Comparison of ENCODE assay signal across 9 cellular contexts in genomic region chr19:39507715-39508364, GRCh38. TPM values are rescaled to one million over a fixed set of nuclear protein-coding genes. Genes with fewer than 3 reads are reported as not detected.
DNase-seq lines count a peak whose midpoint lies in the region; ATAC-seq, FAIRE-seq and TF ChIP-seq lines count a peak whose summit lies in the region.
"Had no signal": no experiment of that assay in that cellular context is flagged by ENCODE, and none has a peak within 500 bp of the region (broad histone marks: within the 10 kb centered on the region; RNA-seq: fewer than 3 reads in every experiment).

No MANE protein-coding gene starts in this region.

- no peaks in the 10 kb centered on the region for H4K20me1 ChIP-seq in H9 (ENCODE audit: control insufficient read depth, insufficient read depth, insufficient read length)

- no peak overlapping the region for H3K9ac ChIP-seq in H9 (ENCODE audit: extremely low read depth, insufficient read length, low read length)

- CTCF ChIA-PET in A549 (lab: Yijun Ruan, JAX), result interaction anchor here (0.8 to 17.0 kb wide), 9 partner anchors 9 to 110 kb away, joined by 3 to 257 read pairs (median 4); partner anchors contain the start of genes DLL3, EID2, EID2B and RPS16

- no peak overlapping the region for H3T11ph ChIP-seq in H9 (ENCODE audit: low read length)

- peak overlapping the region; percentile 72 to 83 for H3K4me3 Mint-ChIP-seq in H9
- peak overlapping the region; percentile 71 for H3K4me3 Mint-ChIP-seq in activated T-helper 2 cell treated with anti-CD3 and anti-CD28 coated beads, Interferon-gamma antibody, Interleukin-2, Interleukin-4, amounts not matched to agents 10 μg/mL and 5 μg/mL and 100 μg/mL, durations not matched to agents 14 hours and 24 hours and 36 hours (ENCODE audit: low read depth)
- peak overlapping the region; percentile 55 to 76 (median 70) for H3K4me3 Mint-ChIP-seq in immature natural killer cell

- H3K4ac ChIP-seq in H9 (ENCODE audit: low read depth, low read length), result no peak overlapping the region

- peak overlapping the region; percentile 81 to 86 for H3K27ac ChIP-seq in A549
- no peak overlapping the region for H3K27ac ChIP-seq in H9 (ENCODE audit: insufficient read length, low read depth, low read length)

- H3K23ac ChIP-seq in H9 (ENCODE audit: insufficient read length, low read depth, low read length), result no peak overlapping the region

- intact Hi-C loops in activated T-helper 2 cell treated with anti-CD3 and anti-CD28 coated beads, Interferon-gamma antibody, Interleukin-2, Interleukin-4, amounts not matched to agents 10 μg/mL and 5 μg/mL and 100 μg/mL, durations not matched to agents 14 hours and 24 hours and 36 hours (cut with micrococcal nuclease), result no loop called here
- intact Hi-C loops in left colon (cut with DNase I, micrococcal nuclease), result no loop called here

- H3K27me3 Mint-ChIP-seq in H9 (ENCODE audit: low read depth), result peaks cover 86% of the 10 kb centered on the region
- peaks cover 40% of the 10 kb centered on the region for H3K27me3 Mint-ChIP-seq in activated T-helper 2 cell treated with anti-CD3 and anti-CD28 coated beads, Interferon-gamma antibody, Interleukin-2, Interleukin-4, amounts not matched to agents 10 μg/mL and 5 μg/mL and 100 μg/mL, durations not matched to agents 14 hours and 24 hours and 36 hours (ENCODE audit: low read depth)
- peaks cover 20 to 37% (median 26%) of the 10 kb centered on the region in 3 donors for H3K27me3 Mint-ChIP-seq in immature natural killer cell (ENCODE audit: low read depth in 3 of 3)

- FAIRE-seq in A549 (lab: Jason Lieb, UNC), result no peak

- H3K4me1 ChIP-seq in A549 (peaks cover 16% of the 10 kb centered on the region), H9 (ENCODE audit: insufficient read depth, low read length) (no peaks in the 10 kb centered on the region)

- no peak overlapping the region for H4K8ac ChIP-seq in H9 (replicated peaks; ENCODE audit: insufficient read length, low read depth, low read length)

- H3K14ac ChIP-seq in H9 (ENCODE audit: insufficient read depth, low read length), result no peak overlapping the region

- POLR2A ChIA-PET in A549 (lab: Yijun Ruan, JAX), result interaction anchor here (0.6 to 2.0 kb wide), 3 partner anchors 62 to 339 kb away, joined by 3 to 6 read pairs (median 3); partner anchors contain the start of genes FBL, RPS16 and SUPT5H

- no peak for ATAC-seq in A549
- no peak for ATAC-seq in left colon
- no peak for ATAC-seq in HG02571 (IDR thresholded peaks at IDR 0.05; ENCODE audit: unreplicated experiment)
- ATAC-seq in activated CD4-positive, CD25-positive, alpha-beta regulatory T cell treated with anti-CD3 and anti-CD28 coated beads, Interleukin-2, amount 50 U/mL, for 24 hours, result no peak

- H3K79me1 ChIP-seq in H9 (ENCODE audit: insufficient read depth, low read depth, low read length, poor library complexity, severe bottlenecking), result no peaks in the 10 kb centered on the region

- H3K23me2 ChIP-seq in H9 (ENCODE audit: insufficient read length, low read depth, low read length, poor library complexity, severe bottlenecking), result peaks cover 10% of the 10 kb centered on the region

- H2BK20ac ChIP-seq in H9 (ENCODE audit: low read depth, low read length, poor library complexity, severe bottlenecking), result no peak overlapping the region

- no peak overlapping the region for H3K18ac ChIP-seq in H9 (ENCODE audit: insufficient read length, low read depth, low read length)

- DNase-seq in A549 (ENCODE audit: low read depth in 1 of 2, low spot score in 1 of 2) (no peak), H9 (no peak), immature natural killer cell (no peak), NCI-H2196 treated with DMSO at 0.1 percent for 48 hours (lab: John Stamatoyannopoulos, UW; ENCODE audit: unreplicated experiment) (no peak), left colon (no peak)
- DNase-seq in activated T-helper 2 cell treated with anti-CD3 and anti-CD28 coated beads, Interferon-gamma antibody, Interleukin-2, Interleukin-4, amounts not matched to agents 10 μg/mL and 5 μg/mL and 100 μg/mL, durations not matched to agents 14 hours and 24 hours and 36 hours (ENCODE audit: low spot score), result no peak

- peaks cover 19% of the 10 kb centered on the region; the same call in 1 of the 2 replicates for H3K27me3 ChIP-seq in H9 (ENCODE audit: insufficient read depth, low read length)

- peak overlapping the region; percentile 85 for H3K4me2 ChIP-seq in A549
- H3K4me2 ChIP-seq in H9 (ENCODE audit: insufficient read depth, insufficient read length, low read length), result peak overlapping the region; percentile 74

- no peak overlapping the region for H2BK15ac ChIP-seq in H9 (ENCODE audit: low read depth, low read length)

- H3K27ac Mint-ChIP-seq in H9 (no peak overlapping the region), immature natural killer cell (no peak overlapping the region)
- H3K27ac Mint-ChIP-seq in activated T-helper 2 cell treated with anti-CD3 and anti-CD28 coated beads, Interferon-gamma antibody, Interleukin-2, Interleukin-4, amounts not matched to agents 10 μg/mL and 5 μg/mL and 100 μg/mL, durations not matched to agents 14 hours and 24 hours and 36 hours, result no peak overlapping the region

- H2BK12ac ChIP-seq in H9 (ENCODE audit: insufficient read length, low read depth, low read length), result no peak overlapping the region

- H3K9me3 Mint-ChIP-seq in H9 (peaks cover 11 to 15% of the 10 kb centered on the region in 2 experiments; a peak in 4 of 5 replicates), immature natural killer cell (peaks cover 0 to 4% (median 0%) of the 10 kb centered on the region in 6 donors)
- H3K9me3 Mint-ChIP-seq in activated T-helper 2 cell treated with anti-CD3 and anti-CD28 coated beads, Interferon-gamma antibody, Interleukin-2, Interleukin-4, amounts not matched to agents 10 μg/mL and 5 μg/mL and 100 μg/mL, durations not matched to agents 14 hours and 24 hours and 36 hours, result no peaks in the 10 kb centered on the region

- 74% methylated on average over 24 of the region's 24 CpGs for WGBS in A549 (ENCODE audit: missing lambda C conversion rate)
- no CpG with 5 or more reads among the region's 24 CpGs for WGBS in H9 (ENCODE audit: extremely low coverage, insufficient read length, low lambda C conversion rate)

- no peak overlapping the region for H2BK120ac ChIP-seq in H9 (ENCODE audit: low read depth, low read length, poor library complexity, severe bottlenecking)

- no peak overlapping the region for H4K5ac ChIP-seq in H9 (ENCODE audit: insufficient read length, low read depth, low read length)

- no peak overlapping the region for H2AFZ ChIP-seq in H9 (ENCODE audit: low read length)

- H3K56ac ChIP-seq in H9 (ENCODE audit: insufficient read length, low read depth, low read length), result no peak overlapping the region

- peak overlapping the region; percentile 66 for H3K4me3 ChIP-seq in A549

- H4K91ac ChIP-seq in H9 (ENCODE audit: insufficient read length, low read depth, low read length), result no peak overlapping the region

- H3K4me1 Mint-ChIP-seq in H9, result peaks cover 9 to 10% of the 10 kb centered on the region in 2 experiments
- H3K4me1 Mint-ChIP-seq in activated T-helper 2 cell treated with anti-CD3 and anti-CD28 coated beads, Interferon-gamma antibody, Interleukin-2, Interleukin-4, amounts not matched to agents 10 μg/mL and 5 μg/mL and 100 μg/mL, durations not matched to agents 14 hours and 24 hours and 36 hours (ENCODE audit: low read depth), result peaks cover 17% of the 10 kb centered on the region
- H3K4me1 Mint-ChIP-seq in immature natural killer cell, result peaks cover 20 to 21% of the 10 kb centered on the region in 2 donors

- no peak for TF ChIP-seq EP300 in A549 (IDR thresholded peaks at IDR 0.05)

- no peak for TF ChIP-seq POLR2A in A549 (IDR thresholded peaks at IDR 0.05; ENCODE audit: low read length)

- H2AK5ac ChIP-seq in H9 (ENCODE audit: insufficient read length, low read length), result no peak overlapping the region

- TF ChIP-seq CTCF in A549 (IDR thresholded peaks at IDR 0.05) (no peak), H9 (conservative IDR thresholded peaks at IDR 0.05) (no peak)

- H3K79me2 ChIP-seq in H9 (ENCODE audit: insufficient read depth, low read length), result no peaks in the 10 kb centered on the region

- H3K9me3 ChIP-seq in A549, result peaks cover 5% of the 10 kb centered on the region
- no peaks in the 10 kb centered on the region for H3K9me3 ChIP-seq in H9 (ENCODE audit: control insufficient read depth, low read depth, low read length)

- no peak for TF ChIP-seq RAD21 in A549 (conservative IDR thresholded peaks at IDR 0.05 in 1 of 2, IDR thresholded peaks at IDR 0.05 in 1 of 2)

- no peak overlapping the region for H2BK5ac ChIP-seq in H9 (ENCODE audit: insufficient read length, low read length)

- H3K36me3 Mint-ChIP-seq in H9 (ENCODE audit: insufficient read depth in 1 of 3, low read depth in 3 of 3) (peaks cover 0 to 11% (median 3%) of the 10 kb centered on the region in 3 experiments; a peak in 3 of 7 replicates), immature natural killer cell (no peaks in the 10 kb centered on the region)
- H3K36me3 Mint-ChIP-seq in activated T-helper 2 cell treated with anti-CD3 and anti-CD28 coated beads, Interferon-gamma antibody, Interleukin-2, Interleukin-4, amounts not matched to agents 10 μg/mL and 5 μg/mL and 100 μg/mL, durations not matched to agents 14 hours and 24 hours and 36 hours (ENCODE audit: low read depth), result no peaks in the 10 kb centered on the region

RNA-seq across cellular contexts. Expression of gene SELENOV, which starts 7.1 kb away (rescaled TPM):
- polyA plus RNA-seq in A549 (2011; rRNA removed) (not detected in 2 replicates), A549 (2017; fragmentation: RNase III; extraction: RNeasy Plus Mini Kit Qiagen cat#74134 plus additional on column Dnase treatment) (not detected in 3 replicates), immature natural killer cell (not detected)
- polyA plus RNA-seq in A549 (2012; cell fraction: cytosol; rRNA removed), result not detected in 2 replicates
- 0.06 and 0.10 TPM in 2 replicates for polyA plus RNA-seq in A549 (2012; cell fraction: nucleus; rRNA removed)
- not detected in 2 replicates for polyA minus RNA-seq in A549 (2011; rRNA and poly(A)+ RNA removed)
- total RNA-seq in H9 (2021) (6.7 and 6.9 TPM in 2 replicates), left colon (not detected)
- not detected in 2 replicates for total RNA-seq in activated T-helper 2 cell treated with anti-CD3 and anti-CD28 coated beads, Interferon-gamma antibody, Interleukin-2, Interleukin-4, amounts not matched to agents 10 μg/mL and 5 μg/mL and 100 μg/mL, durations not matched to agents 14 hours and 24 hours and 36 hours
- total RNA-seq: temporal lobe had no signal

RNA-seq across cellular contexts. Expression of gene DLL3, which starts 9.1 kb away (rescaled TPM):
- 6.8 and 8.3 TPM in 2 replicates for polyA plus RNA-seq in A549 (2011; rRNA removed)
- 14.9 and 18.9 TPM in 2 replicates for polyA plus RNA-seq in A549 (2012; cell fraction: cytosol; rRNA removed)
- polyA plus RNA-seq in A549 (2012; cell fraction: nucleus; rRNA removed), result 10.6 and 11.5 TPM in 2 replicates
- 6.7 TPM in 3 replicates for polyA plus RNA-seq in A549 (2017; fragmentation: RNase III; extraction: RNeasy Plus Mini Kit Qiagen cat#74134 plus additional on column Dnase treatment)
- 3.3 and 3.5 TPM in 2 replicates for polyA minus RNA-seq in A549 (2011; rRNA and poly(A)+ RNA removed)
- 2.4 and 2.5 TPM in 2 replicates for total RNA-seq in H9 (2021)
- total RNA-seq in activated T-helper 2 cell treated with anti-CD3 and anti-CD28 coated beads, Interferon-gamma antibody, Interleukin-2, Interleukin-4, amounts not matched to agents 10 μg/mL and 5 μg/mL and 100 μg/mL, durations not matched to agents 14 hours and 24 hours and 36 hours, result 1.6 and 1.8 TPM in 2 replicates
- not detected for polyA plus RNA-seq in immature natural killer cell
- under 1 TPM in 1 of 2 donors, not detected in 1; 0.12 TPM for total RNA-seq in left colon

RNA-seq across cellular contexts. Expression of gene EID2B, which starts 24.8 kb away (rescaled TPM):
- polyA plus RNA-seq in A549 (2011; rRNA removed), result 9.4 and 10.9 TPM in 2 replicates
- polyA plus RNA-seq in A549 (2012; cell fraction: cytosol; rRNA removed), result 10.0 and 18.0 TPM in 2 replicates
- 6.0 and 7.8 TPM in 2 replicates for polyA plus RNA-seq in A549 (2012; cell fraction: nucleus; rRNA removed)
- 9.2 to 10.1 TPM (median 9.3 TPM) in 3 replicates for polyA plus RNA-seq in A549 (2017; fragmentation: RNase III; extraction: RNeasy Plus Mini Kit Qiagen cat#74134 plus additional on column Dnase treatment)
- 2.3 and 3.1 TPM in 2 replicates for polyA minus RNA-seq in A549 (2011; rRNA and poly(A)+ RNA removed)
- total RNA-seq in H9 (2021), result 2.1 and 2.2 TPM in 2 replicates
- 3.5 and 4.1 TPM in 2 replicates for total RNA-seq in activated T-helper 2 cell treated with anti-CD3 and anti-CD28 coated beads, Interferon-gamma antibody, Interleukin-2, Interleukin-4, amounts not matched to agents 10 μg/mL and 5 μg/mL and 100 μg/mL, durations not matched to agents 14 hours and 24 hours and 36 hours
- polyA plus RNA-seq in immature natural killer cell, result 1 to 10 TPM; 5.4 to 6.9 (median 5.7) TPM
- under 1 TPM; 0.15 to 0.75 TPM for total RNA-seq in left colon

RNA-seq across cellular contexts. Expression of gene TIMM50, which starts 27.2 kb away (rescaled TPM):
- 234 and 246 TPM in 2 replicates for polyA plus RNA-seq in A549 (2011; rRNA removed)
- 370 and 374 TPM in 2 replicates for polyA plus RNA-seq in A549 (2012; cell fraction: cytosol; rRNA removed)
- polyA plus RNA-seq in A549 (2012; cell fraction: nucleus; rRNA removed), result 384 and 439 TPM in 2 replicates
- polyA plus RNA-seq in A549 (2017; fragmentation: RNase III; extraction: RNeasy Plus Mini Kit Qiagen cat#74134 plus additional on column Dnase treatment), result 196 to 206 TPM (median 204 TPM) in 3 replicates
- polyA minus RNA-seq in A549 (2011; rRNA and poly(A)+ RNA removed), result 284 and 290 TPM in 2 replicates
- 121 and 128 TPM in 2 replicates for total RNA-seq in H9 (2021)
- total RNA-seq in activated T-helper 2 cell treated with anti-CD3 and anti-CD28 coated beads, Interferon-gamma antibody, Interleukin-2, Interleukin-4, amounts not matched to agents 10 μg/mL and 5 μg/mL and 100 μg/mL, durations not matched to agents 14 hours and 24 hours and 36 hours, result 110 and 115 TPM in 2 replicates
- polyA plus RNA-seq in immature natural killer cell, result 10 to 100 TPM; 50.4 to 65.2 (median 58.6) TPM
- 10 to 100 TPM; 40.8 to 47.8 TPM for total RNA-seq in left colon

RNA-seq across cellular contexts. Expression of gene EID2, which starts 32.1 kb away (rescaled TPM):
- 23.2 and 26.1 TPM in 2 replicates for polyA plus RNA-seq in A549 (2011; rRNA removed)
- polyA plus RNA-seq in A549 (2012; cell fraction: cytosol; rRNA removed), result 23.9 and 34.5 TPM in 2 replicates
- 20.3 and 22.4 TPM in 2 replicates for polyA plus RNA-seq in A549 (2012; cell fraction: nucleus; rRNA removed)
- polyA plus RNA-seq in A549 (2017; fragmentation: RNase III; extraction: RNeasy Plus Mini Kit Qiagen cat#74134 plus additional on column Dnase treatment), result 49.2 to 53.0 TPM (median 52.9 TPM) in 3 replicates
- 5.7 TPM in 2 replicates for polyA minus RNA-seq in A549 (2011; rRNA and poly(A)+ RNA removed)
- 18.8 and 18.9 TPM in 2 replicates for total RNA-seq in H9 (2021)
- total RNA-seq in activated T-helper 2 cell treated with anti-CD3 and anti-CD28 coated beads, Interferon-gamma antibody, Interleukin-2, Interleukin-4, amounts not matched to agents 10 μg/mL and 5 μg/mL and 100 μg/mL, durations not matched to agents 14 hours and 24 hours and 36 hours, result 17.2 and 18.3 TPM in 2 replicates
- 10 to 100 TPM; 22.1 to 24.9 (median 22.6) TPM for polyA plus RNA-seq in immature natural killer cell
- total RNA-seq in left colon, result 10 to 100 TPM; 10.4 to 10.6 TPM
